1 cellular context compared by ENCODE assay signal in genomic region chr5:91332267-91333044, GRCh38.
TF ChIP-seq lines count a peak whose summit lies in the region.

No MANE protein-coding gene starts in this region.

TF ChIP-seq in K562, 482 proteins besides CTCF, POLR2A, EP300 and RAD21 (continued from another document and continues in another):
- peak; percentile 27 to 43 for TF ChIP-seq E2F6 (IDR thresholded peaks at IDR 0.05; ENCODE audit: borderline replicate concordance in 1 of 2, extremely low read depth in 1 of 2, insufficient read depth in 1 of 2, insufficient read length in 1 of 2, low read depth in 1 of 2, low read length in 1 of 2, poor library complexity in 1 of 2, severe bottlenecking in 1 of 2)
- TF ChIP-seq ZNF717 (CRISPR knock-in tag; IDR thresholded peaks at IDR 0.05): no peak
- peak; percentile 92 for TF ChIP-seq MAX (CRISPR knock-in tag; IDR thresholded peaks at IDR 0.05)
- TF ChIP-seq CHD2 (IDR thresholded peaks at IDR 0.05; ENCODE audit: low read depth, low read length): no peak
- peak; percentile 66 for TF ChIP-seq FOXM1 (IDR thresholded peaks at IDR 0.05; ENCODE audit: low read depth)
- TF ChIP-seq FOXM1 (CRISPR knock-in tag; IDR thresholded peaks at IDR 0.05; ENCODE audit: low read depth): no peak
- peak; percentile 38; the same call in 1 of the 2 replicates for TF ChIP-seq GATA2 (CRISPR knock-in tag; IDR thresholded peaks at IDR 0.05)
- TF ChIP-seq USF1 (CRISPR knock-in tag; IDR thresholded peaks at IDR 0.05): peak; percentile 93
- TF ChIP-seq CREM (IDR thresholded peaks at IDR 0.05; ENCODE audit: low read depth): peak; percentile 50; the same call in 1 of the 2 replicates
- peak; percentile 38 for TF ChIP-seq KDM5B (IDR thresholded peaks at IDR 0.05; ENCODE audit: insufficient replicate concordance, low read depth, low read length)
- TF ChIP-seq BCOR (IDR thresholded peaks at IDR 0.05): no peak
- TF ChIP-seq KDM1A (IDR thresholded peaks at IDR 0.05): peak; percentile 81 to 85; a peak in 3 of 4 replicates
- TF ChIP-seq CTBP1 (IDR thresholded peaks at IDR 0.05; ENCODE audit: borderline replicate concordance): peak; percentile 67; the same call in 1 of the 2 replicates
- peak; percentile 91 for TF ChIP-seq EP400 (IDR thresholded peaks at IDR 0.05)
- no peak for TF ChIP-seq E2F3 (CRISPR knock-in tag; IDR thresholded peaks at IDR 0.05)
- no peak for TF ChIP-seq JUNB (CRISPR knock-in tag; conservative IDR thresholded peaks at IDR 0.05)
- peak; percentile 53; the same call in 1 of the 2 replicates for TF ChIP-seq HMBOX1 (IDR thresholded peaks at IDR 0.05)
- TF ChIP-seq FOXK1 (CRISPR knock-in tag; IDR thresholded peaks at IDR 0.05; ENCODE audit: borderline replicate concordance): no peak
- no peak for TF ChIP-seq ZNF57 (CRISPR knock-in tag; IDR thresholded peaks at IDR 0.05)
- peak; percentile 54; the same call in 1 of the 2 replicates for TF ChIP-seq EHMT2 (IDR thresholded peaks at IDR 0.05)
- no peak for TF ChIP-seq ZNF707 (CRISPR knock-in tag; conservative IDR thresholded peaks at IDR 0.05)
- no peak for TF ChIP-seq SRSF3 (IDR thresholded peaks at IDR 0.05; ENCODE audit: insufficient read depth, low read length)
- peak; percentile 60; the same call in 1 of the 2 replicates for TF ChIP-seq LEF1 (IDR thresholded peaks at IDR 0.05)
- peak; percentile 79 for TF ChIP-seq RBM25 (IDR thresholded peaks at IDR 0.05; ENCODE audit: low read depth, low read length, severe bottlenecking)
- TF ChIP-seq, protein P1, sequence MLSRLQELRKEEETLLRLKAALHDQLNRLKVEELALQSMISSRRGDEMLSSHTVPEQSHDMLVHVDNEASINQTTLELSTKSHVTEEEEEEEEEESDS (CRISPR knock-in tag; IDR thresholded peaks at IDR 0.05): no peak
- no peak for TF ChIP-seq ZC3H11A (IDR thresholded peaks at IDR 0.05; ENCODE audit: low read depth, low read length)
- no peak for TF ChIP-seq BCLAF1 (IDR thresholded peaks at IDR 0.05; ENCODE audit: borderline replicate concordance in 1 of 2, control insufficient read depth in 1 of 2, low read depth in 2 of 2, low read length in 1 of 2)
- peak; percentile 85 for TF ChIP-seq FOXK2 (conservative IDR thresholded peaks at IDR 0.05 in 1 of 2, IDR thresholded peaks at IDR 0.05 in 1 of 2; ENCODE audit: low read depth in 2 of 2)
- 0 out of 2 replicates have a peak, but pooled peaks have one; percentile 32 for TF ChIP-seq MTA3 (IDR thresholded peaks at IDR 0.05; ENCODE audit: borderline replicate concordance)
- TF ChIP-seq HBP1 (CRISPR knock-in tag; IDR thresholded peaks at IDR 0.05): no peak
- peak in 1 of 2 experiments; percentile 34; a peak in 1 of 4 replicates for TF ChIP-seq TRIM24 (IDR thresholded peaks at IDR 0.05)
- no peak for TF ChIP-seq BRD9 (IDR thresholded peaks at IDR 0.05; ENCODE audit: low read depth, partially characterized antibody)
- TF ChIP-seq SOX6 (IDR thresholded peaks at IDR 0.05): peak; percentile 71
- TF ChIP-seq, protein P2, sequence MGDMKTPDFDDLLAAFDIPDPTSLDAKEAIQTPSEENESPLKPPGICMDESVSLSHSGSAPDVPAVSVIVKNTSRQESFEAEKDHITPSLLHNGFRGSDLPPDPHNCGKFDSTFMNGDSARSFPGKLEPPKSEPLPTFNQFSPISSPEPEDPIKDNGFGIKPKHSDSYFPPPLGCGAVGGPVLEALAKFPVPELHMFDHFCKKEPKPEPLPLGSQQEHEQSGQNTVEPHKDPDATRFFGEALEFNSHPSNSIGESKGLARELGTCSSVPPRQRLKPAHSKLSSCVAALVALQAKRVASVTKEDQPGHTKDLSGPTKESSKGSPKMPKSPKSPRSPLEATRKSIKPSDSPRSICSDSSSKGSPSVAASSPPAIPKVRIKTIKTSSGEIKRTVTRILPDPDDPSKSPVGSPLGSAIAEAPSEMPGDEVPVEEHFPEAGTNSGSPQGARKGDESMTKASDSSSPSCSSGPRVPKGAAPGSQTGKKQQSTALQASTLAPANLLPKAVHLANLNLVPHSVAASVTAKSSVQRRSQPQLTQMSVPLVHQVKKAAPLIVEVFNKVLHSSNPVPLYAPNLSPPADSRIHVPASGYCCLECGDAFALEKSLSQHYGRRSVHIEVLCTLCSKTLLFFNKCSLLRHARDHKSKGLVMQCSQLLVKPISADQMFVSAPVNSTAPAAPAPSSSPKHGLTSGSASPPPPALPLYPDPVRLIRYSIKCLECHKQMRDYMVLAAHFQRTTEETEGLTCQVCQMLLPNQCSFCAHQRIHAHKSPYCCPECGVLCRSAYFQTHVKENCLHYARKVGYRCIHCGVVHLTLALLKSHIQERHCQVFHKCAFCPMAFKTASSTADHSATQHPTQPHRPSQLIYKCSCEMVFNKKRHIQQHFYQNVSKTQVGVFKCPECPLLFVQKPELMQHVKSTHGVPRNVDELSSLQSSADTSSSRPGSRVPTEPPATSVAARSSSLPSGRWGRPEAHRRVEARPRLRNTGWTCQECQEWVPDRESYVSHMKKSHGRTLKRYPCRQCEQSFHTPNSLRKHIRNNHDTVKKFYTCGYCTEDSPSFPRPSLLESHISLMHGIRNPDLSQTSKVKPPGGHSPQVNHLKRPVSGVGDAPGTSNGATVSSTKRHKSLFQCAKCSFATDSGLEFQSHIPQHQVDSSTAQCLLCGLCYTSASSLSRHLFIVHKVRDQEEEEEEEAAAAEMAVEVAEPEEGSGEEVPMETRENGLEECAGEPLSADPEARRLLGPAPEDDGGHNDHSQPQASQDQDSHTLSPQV (IDR thresholded peaks at IDR 0.05): peak; percentile 92
- 0 out of 2 replicates have a peak, but pooled peaks have one; percentile 46 for TF ChIP-seq RNF2 (IDR thresholded peaks at IDR 0.05)
- 0 out of 4 replicates have a peak, but pooled peaks of 1 of the 2 experiments have one; percentile 24 for TF ChIP-seq SRF (CRISPR knock-in tag; IDR thresholded peaks at IDR 0.05)
- TF ChIP-seq MCM3 (IDR thresholded peaks at IDR 0.05): no peak
- TF ChIP-seq ZBTB40 (IDR thresholded peaks at IDR 0.05): no peak
- TF ChIP-seq ZBTB40 (CRISPR knock-in tag; IDR thresholded peaks at IDR 0.05): no peak
- TF ChIP-seq PML (IDR thresholded peaks at IDR 0.05; ENCODE audit: low read length): no peak
- TF ChIP-seq PHB2 (IDR thresholded peaks at IDR 0.05; ENCODE audit: low read depth): no peak
- TF ChIP-seq FOSL1 (tag; conservative IDR thresholded peaks at IDR 0.05): peak; percentile 95
- TF ChIP-seq KHSRP (IDR thresholded peaks at IDR 0.05): no peak
